Comparison of ENCODE assay signal across 24 cellular contexts in genomic region chr7:1849351-1849951, GRCh38.
DNase-seq lines count a peak whose midpoint lies in the region; ATAC-seq and TF ChIP-seq lines count a peak whose summit lies in the region.
"Had no signal": no experiment of that assay in that cellular context is flagged by ENCODE, and none has a peak within 500 bp of the region (broad histone marks: within the 10 kb centered on the region; RNA-seq: fewer than 3 reads in every experiment).

No MANE protein-coding gene starts in this region.

- H3K27ac ChIP-seq in HEK293 (ENCODE audit: extremely low read depth, low read depth, low read length) (no peak overlapping the region), right lobe of liver (peak overlapping the region in 1 of 3 donors; percentile 92), breast epithelium (no peak overlapping the region)
- H3K27ac ChIP-seq: GM23248 had no signal

- no peak for ATAC-seq in WTC11
- no peak for ATAC-seq in right lobe of liver
- ATAC-seq in HG02981 (IDR thresholded peaks at IDR 0.05; ENCODE audit: unreplicated experiment), result no peak
- ATAC-seq: effector memory CD8-positive, alpha-beta T cell; Panc1; stimulated activated naive B cell treated with anti-CD40 and anti-IgM and Interleukin-4, amounts not matched to agents 10 μg/mL and 1 μg/mL and 100 μg/mL, for 72 hours had no signal

- WGBS in right lobe of liver (ENCODE audit: insufficient coverage, low coverage, low lambda C conversion rate, missing lambda C conversion rate), result 97% methylated on average over 20 of the region's 32 CpGs

- TF ChIP-seq POLR2A in right lobe of liver (IDR thresholded peaks at IDR 0.05) (no peak), breast epithelium (IDR thresholded peaks at IDR 0.05) (no peak)

- POLR2A ChIA-PET in HEK293 (lab: Yijun Ruan, JAX) (no interaction called here), WTC11 (lab: Charles Lee) (no interaction called here)

- H3K4me3 ChIP-seq in HEK293 (ENCODE audit: low read depth, low read length) (no peak overlapping the region), right lobe of liver (no peak overlapping the region), breast epithelium (no peak overlapping the region)
- H3K4me3 ChIP-seq: GM23248 had no signal

- H3K36me3 ChIP-seq in HEK293 (ENCODE audit: control insufficient read depth in 2 of 2, insufficient read depth in 1 of 2, low read length in 2 of 2) (no peaks in the 10 kb centered on the region), right lobe of liver (no peaks in the 10 kb centered on the region), breast epithelium (no peaks in the 10 kb centered on the region)

- H3K27me3 Mint-ChIP-seq in WTC11 (ENCODE audit: low read depth), result no peaks in the 10 kb centered on the region
- H3K27me3 Mint-ChIP-seq: activated CD4-positive, alpha-beta memory T cell treated with anti-CD3 and anti-CD28 coated beads, Interleukin-2, amount 10 ng/mL, durations not matched to agents 7 days and 5 days; effector memory CD8-positive, alpha-beta T cell; IgD-negative memory B cell; stimulated activated naive B cell treated with anti-CD40 and anti-IgM and Interleukin-4, amounts not matched to agents 10 μg/mL and 1 μg/mL and 100 μg/mL, for 72 hours had no signal

- no peak overlapping the region for H3K27ac Mint-ChIP-seq in WTC11
- H3K27ac Mint-ChIP-seq: activated CD4-positive, alpha-beta memory T cell treated with anti-CD3 and anti-CD28 coated beads, Interleukin-2, amount 10 ng/mL, durations not matched to agents 7 days and 5 days; activated naive CD4-positive, alpha-beta T cell treated with anti-CD3 and anti-CD28 coated beads, Interleukin-2, amount 10 ng/mL, durations not matched to agents 7 days and 5 days; activated T-helper 1 cell treated with anti-CD3 and anti-CD28 coated beads, Interleukin-12 subunit alpha, Interleukin-12 subunit beta, Interleukin-2, Interleukin-4 antibody, amounts not matched to agents 30 ng/mL and 10 ng/mL and 1 ng/mL, durations not matched to agents 14 hours and 24 hours and 36 hours; IgD-negative memory B cell; progenitor cell of endocrine pancreas; stimulated activated naive B cell treated with anti-CD40 and anti-IgM and Interleukin-4, amounts not matched to agents 10 μg/mL and 1 μg/mL and 100 μg/mL, for 72 hours; type B pancreatic cell had no signal

- no peaks in the 10 kb centered on the region for H3K4me1 Mint-ChIP-seq in WTC11
- H3K4me1 Mint-ChIP-seq: IgD-negative memory B cell had no signal

- no peaks in the 10 kb centered on the region for H3K4me1 ChIP-seq in HEK293 (ENCODE audit: control insufficient read depth, insufficient read depth, low read length)
- peaks cover 0 to 37% (median 11%) of the 10 kb centered on the region in 4 donors for H3K4me1 ChIP-seq in right lobe of liver
- H3K4me1 ChIP-seq in breast epithelium, result no peaks in the 10 kb centered on the region

- H3K27me3 ChIP-seq in right lobe of liver, result no peaks in the 10 kb centered on the region
- H3K27me3 ChIP-seq in breast epithelium, result no peaks in the 10 kb centered on the region

- intact Hi-C loops in right lobe of liver (cut with DNase I), result no loop called here
- intact Hi-C loops in posterior vena cava (cut with DNase I), result no loop called here
- intact Hi-C loops in breast epithelium (cut with DNase I; ENCODE audit: low total_unique reads), result no loop called here

- H3K9me3 ChIP-seq in HEK293 (ENCODE audit: control insufficient read depth, insufficient read depth, low read depth, low read length) (no peaks in the 10 kb centered on the region), right lobe of liver (no peaks in the 10 kb centered on the region), breast epithelium (no peaks in the 10 kb centered on the region)

- no peaks in the 10 kb centered on the region for H3K9me3 Mint-ChIP-seq in WTC11
- H3K9me3 Mint-ChIP-seq: activated CD4-positive, alpha-beta memory T cell treated with anti-CD3 and anti-CD28 coated beads, Interleukin-2, amount 10 ng/mL, durations not matched to agents 7 days and 5 days; activated naive CD4-positive, alpha-beta T cell treated with anti-CD3 and anti-CD28 coated beads, Interleukin-2, amount 10 ng/mL, durations not matched to agents 7 days and 5 days; activated T-helper 1 cell treated with anti-CD3 and anti-CD28 coated beads, Interleukin-12 subunit alpha, Interleukin-12 subunit beta, Interleukin-2, Interleukin-4 antibody, amounts not matched to agents 30 ng/mL and 10 ng/mL and 1 ng/mL, durations not matched to agents 14 hours and 24 hours and 36 hours; effector memory CD8-positive, alpha-beta T cell; IgD-negative memory B cell; stimulated activated naive B cell treated with anti-CD40 and anti-IgM and Interleukin-4, amounts not matched to agents 10 μg/mL and 1 μg/mL and 100 μg/mL, for 72 hours; type B pancreatic cell had no signal

- DNase-seq in WTC11 (ENCODE audit: low spot score) (peak; percentile 11), right lobe of liver (peak; percentile 17 to 45 (median 41)), posterior vena cava (ENCODE audit: low spot score) (peak; percentile 67), breast epithelium (ENCODE audit: low spot score in 2 of 2) (no peak), cerebellar nuclear complex (lab: John Stamatoyannopoulos, UW) (no peak)
- DNase-seq: activated CD4-positive, alpha-beta memory T cell treated with anti-CD3 and anti-CD28 coated beads, Interleukin-2, amount 10 ng/mL, durations not matched to agents 7 days and 5 days; activated CD8-positive, alpha-beta memory T cell treated with anti-CD3 and anti-CD28 coated beads, Interleukin-2, amount 50 U/mL, for 4 hours; activated naive CD4-positive, alpha-beta T cell treated with anti-CD3 and anti-CD28 coated beads, Interleukin-2, amount 10 ng/mL, durations not matched to agents 7 days and 5 days; effector memory CD8-positive, alpha-beta T cell; GM23248; NCI-H1048; NCI-H2107; NCI-H345; NCI-H69; SIG-M5; stimulated activated naive B cell treated with anti-CD40 and anti-IgM and Interleukin-4, amounts not matched to agents 10 μg/mL and 1 μg/mL and 100 μg/mL, for 72 hours; substantia nigra had no signal

- CTCF ChIA-PET in HEK293 (lab: Yijun Ruan, JAX), result no interaction called here
- CTCF ChIA-PET in WTC11 (lab: Charles Lee), result no interaction called here

- H3K4me3 Mint-ChIP-seq in WTC11, result no peak overlapping the region
- H3K4me3 Mint-ChIP-seq: activated CD4-positive, alpha-beta memory T cell treated with anti-CD3 and anti-CD28 coated beads, Interleukin-2, amount 10 ng/mL, durations not matched to agents 7 days and 5 days; activated naive CD4-positive, alpha-beta T cell treated with anti-CD3 and anti-CD28 coated beads, Interleukin-2, amount 10 ng/mL, durations not matched to agents 7 days and 5 days; activated T-helper 1 cell treated with anti-CD3 and anti-CD28 coated beads, Interleukin-12 subunit alpha, Interleukin-12 subunit beta, Interleukin-2, Interleukin-4 antibody, amounts not matched to agents 30 ng/mL and 10 ng/mL and 1 ng/mL, durations not matched to agents 14 hours and 24 hours and 36 hours; effector memory CD8-positive, alpha-beta T cell; IgD-negative memory B cell; stimulated activated naive B cell treated with anti-CD40 and anti-IgM and Interleukin-4, amounts not matched to agents 10 μg/mL and 1 μg/mL and 100 μg/mL, for 72 hours; type B pancreatic cell had no signal

- no peak for TF ChIP-seq CTCF in HEK293 (tag by site-specific recombination; IDR thresholded peaks at IDR 0.05)
- TF ChIP-seq CTCF in WTC11 (IDR thresholded peaks at IDR 0.05), result no peak
- no peak for TF ChIP-seq CTCF in right lobe of liver (IDR thresholded peaks at IDR 0.05)
- no peak for TF ChIP-seq CTCF in breast epithelium (IDR thresholded peaks at IDR 0.05)

- H3K36me3 Mint-ChIP-seq in WTC11, result no peaks in the 10 kb centered on the region
- H3K36me3 Mint-ChIP-seq: IgD-negative memory B cell, type B pancreatic cell had no signal

TF ChIP-seq in HEK293, 187 proteins besides CTCF, POLR2A, EP300 and RAD21:
- no peak for TF ChIP-seq IKZF3 (tag by site-specific recombination; IDR thresholded peaks at IDR 0.05)
- peak; percentile 12; the same call in 1 of the 2 replicates for TF ChIP-seq ZIC2 (tag by site-specific recombination; IDR thresholded peaks at IDR 0.05)
TF ChIP-seq in HEK293: peak in this region for 1.

TF ChIP-seq in WTC11, 78 proteins besides CTCF, POLR2A, EP300 and RAD21 (continues in another document):
- TF ChIP-seq USF2 (CRISPR knock-in tag; IDR thresholded peaks at IDR 0.05), result no peak
- TF ChIP-seq NR1H2 (CRISPR knock-in tag; IDR thresholded peaks at IDR 0.05), result no peak
- TF ChIP-seq ZBTB21 (CRISPR knock-in tag; IDR thresholded peaks at IDR 0.05; ENCODE audit: borderline replicate concordance), result no peak
- no peak for TF ChIP-seq GRHL2 (CRISPR knock-in tag; IDR thresholded peaks at IDR 0.05; ENCODE audit: insufficient replicate concordance, severe bottlenecking)
- TF ChIP-seq GABPB1 (CRISPR knock-in tag; IDR thresholded peaks at IDR 0.05), result no peak

Comparison
In these comparisons a context has a peak if more than half of its experiments do, and no peak if none do; other contexts are left out.
1. DNase-seq: peak in WTC11 (single experiment), right lobe of liver (3 of 3) and posterior vena cava (single experiment); none in breast epithelium (0 of 2) and cerebellar nuclear complex (0 of 2).